27 cellular contexts compared by ENCODE assay signal in the genomic region with DNA sequence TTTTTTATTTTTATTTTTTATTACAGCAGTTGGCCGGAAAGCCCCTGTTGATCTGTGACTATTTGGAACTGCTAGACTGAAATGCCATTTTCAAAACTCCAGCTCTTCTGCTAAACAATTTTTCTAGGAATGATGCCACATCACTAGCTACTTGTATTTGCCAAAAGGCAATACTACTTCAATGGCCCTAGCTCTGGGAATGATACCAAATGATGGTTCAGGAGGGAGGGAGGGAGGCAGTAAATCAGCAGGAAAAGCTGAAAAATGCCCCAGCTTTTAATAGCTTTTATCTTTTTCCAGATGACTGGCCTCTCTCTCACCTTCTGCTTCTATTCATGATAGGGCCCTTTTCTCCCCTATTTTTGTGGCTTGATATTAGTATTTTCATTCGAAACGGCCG. TPM values are rescaled to one million over a fixed set of nuclear protein-coding genes. Genes with fewer than 3 reads are reported as not detected.
"Had no signal": no experiment of that assay in that cellular context is flagged by ENCODE, and none has a peak within 500 bp of the region (broad histone marks: within the 10 kb centered on the region; RNA-seq: fewer than 3 reads in every experiment).

No MANE protein-coding gene starts in this region.

- H3K4me3 ChIP-seq: left lung, lower lobe of right lung, neural progenitor cell, right atrium auricular region, right lobe of liver, smooth muscle cell, testis, thyroid gland, upper lobe of right lung had no signal

- DNase-seq: hippocampal formation; kidney; left colon; left lung; lower lobe of right lung; mammary epithelial cell; midbrain; naive thymus-derived CD8-positive, alpha-beta T cell; right lobe of liver; stimulated activated CD4-positive, alpha-beta T cell treated with anti-CD3 and anti-CD28 coated beads, Interleukin-1b, Interleukin-23, amount 100 ng/mL, for 48 hours; stimulated activated CD4-positive, alpha-beta T cell treated with anti-CD3 and anti-CD28 coated beads, Interleukin-2, amount 100 ng/mL, for 48 hours; stimulated activated CD4-positive, alpha-beta T cell treated with anti-CD3 and anti-CD28 coated beads, Interleukin-4, amount 100 ng/mL, for 4 hours; stimulated activated CD8-positive, alpha-beta memory T cell treated with anti-CD3 and anti-CD28 coated beads, Interleukin-4, amount 100 ng/mL, for 48 hours; stimulated activated naive CD4-positive, alpha-beta T cell treated with Interleukin-2 at 50 U/mL for 16 hours; stimulated activated naive CD8-positive, alpha-beta T cell treated with anti-CD3 and anti-CD28 coated beads, Interleukin-15, amount 100 ng/mL, for 72 hours; testis; thyroid gland; trophoblast cell; upper lobe of right lung had no signal

- H3K36me3 ChIP-seq: left lung, lower lobe of right lung, neural progenitor cell, neutrophil, right atrium auricular region, right lobe of liver, thyroid gland, upper lobe of right lung had no signal

- H3K4me1 ChIP-seq: parathyroid adenoma, testis, upper lobe of right lung had no signal

- H3K9me3 ChIP-seq: left lung, lower lobe of right lung, neutrophil, right atrium auricular region, right lobe of liver, testis, thyroid gland, upper lobe of right lung had no signal

- H3K27me3 ChIP-seq: right atrium auricular region, testis had no signal

- H3K27ac ChIP-seq: left lung, lower lobe of right lung, neural progenitor cell, neutrophil, parathyroid adenoma, right atrium auricular region, right lobe of liver, testis, thyroid gland, upper lobe of right lung had no signal

- H3K9ac ChIP-seq: neural progenitor cell, parathyroid adenoma had no signal

- ATAC-seq: left colon; left lung; lower lobe of right lung; naive thymus-derived CD8-positive, alpha-beta T cell; right lobe of liver; stimulated activated memory B cell treated with anti-CD40 and anti-IgM and Interleukin-4, amounts not matched to agents 10 μg/mL and 1 μg/mL and 100 μg/mL, for 72 hours; stimulated activated naive CD8-positive, alpha-beta T cell treated with anti-CD3 and anti-CD28 coated beads, Interleukin-15, amount 100 ng/mL, for 72 hours; upper lobe of right lung had no signal

RNA-seq across cellular contexts. Expression of a gene that starts 2.6 kb away (rescaled TPM):
- total RNA-seq: osteocyte, pulmonary artery endothelial cell, smooth muscle cell had no signal
